9 cellular contexts compared by ENCODE assay signal in genomic region chr4:70183168-70183939, GRCh38. TPM values are rescaled to one million over a fixed set of nuclear protein-coding genes. Genes with fewer than 3 reads are reported as not detected.
DNase-seq lines count a peak whose midpoint lies in the region; ATAC-seq and TF ChIP-seq lines count a peak whose summit lies in the region.
"Had no signal": no experiment of that assay in that cellular context is flagged by ENCODE, and none has a peak within 500 bp of the region (broad histone marks: within the 10 kb centered on the region; RNA-seq: fewer than 3 reads in every experiment).

No MANE protein-coding gene starts in this region.

- no peaks in the 10 kb centered on the region for H3K27me3 ChIP-seq in AG04450 (ENCODE audit: control insufficient read depth, insufficient read depth, low read length)
- H3K27me3 ChIP-seq: SJSA1 had no signal

- POLR2A ChIA-PET in AG04450 (lab: Yijun Ruan, JAX), result no interaction called here

- H3K4me3 ChIP-seq in AG04450 (ENCODE audit: low read depth, low read length), result no peak overlapping the region
- no peak overlapping the region for H3K4me3 ChIP-seq in astrocyte of the cerebellum (ENCODE audit: low read depth, low read length)
- H3K4me3 ChIP-seq: SJSA1 had no signal

- peak; percentile 76 for TF ChIP-seq CTCF in AG04450 (IDR thresholded peaks at IDR 0.05; ENCODE audit: low read depth, low read length)
- TF ChIP-seq CTCF in GM12872 (IDR thresholded peaks at IDR 0.05; ENCODE audit: insufficient read depth, low read depth, low read length), result peak; percentile 76
- TF ChIP-seq CTCF in astrocyte of the cerebellum (IDR thresholded peaks at IDR 0.05; ENCODE audit: low read depth, low read length, missing control alignments), result peak; percentile 82

- DNase-seq in AG04450 (ENCODE audit: low read depth, low spot score) (peak; percentile 1), NCI-H1092 treated with DMSO at 0.1 percent for 48 hours (lab: John Stamatoyannopoulos, UW) (peak; percentile 13), astrocyte of the cerebellum (ENCODE audit: low read depth) (peak; percentile 37), lung microvascular endothelial cell (ENCODE audit: low read depth in 2 of 2) (peak; percentile 64 to 81), C1 segment of cervical spinal cord (lab: John Stamatoyannopoulos, UW) (no peak), GF-D8 (lab: John Stamatoyannopoulos, UW) (no peak)

- in situ Hi-C loops in astrocyte of the cerebellum (cut with HindIII; ENCODE audit: low sequenced_read_pairs), result no loop called here

- no peak overlapping the region for H3K27ac ChIP-seq in AG04450 (ENCODE audit: low read depth, low read length)
- H3K27ac ChIP-seq: SJSA1 had no signal

- peak; percentile 76 for ATAC-seq in HG02798 (IDR thresholded peaks at IDR 0.05; ENCODE audit: poor library complexity, unreplicated experiment)

- CTCF ChIA-PET in AG04450 (lab: Charles Lee), result interaction anchor here (0.6 to 2.7 kb wide), 20 partner anchors 9 to 865 kb away, joined by 3 to 12 read pairs (median 4); partner anchors contain the start of genes FDCSP and ODAM

- H3K9me3 ChIP-seq in AG04450 (ENCODE audit: control insufficient read depth, insufficient read depth, low read length), result no peaks in the 10 kb centered on the region
- H3K9me3 ChIP-seq: SJSA1 had no signal

RNA-seq across cellular contexts. Expression of gene ODAM, which starts 12.2 kb away (rescaled TPM):
- polyA plus RNA-seq in AG04450 (2011; rRNA removed), result not detected in 2 replicates
- not detected in 2 replicates for polyA minus RNA-seq in AG04450 (2011; rRNA and poly(A)+ RNA removed)
- total RNA-seq in lung microvascular endothelial cell, result not detected in 2 replicates
- total RNA-seq: SJSA1 had no signal

RNA-seq across cellular contexts. Expression of gene PRR27, which starts 29.3 kb away (rescaled TPM):
- not detected in 2 replicates for polyA plus RNA-seq in AG04450 (2011; rRNA removed)
- polyA minus RNA-seq in AG04450 (2011; rRNA and poly(A)+ RNA removed), result not detected in 2 replicates
- not detected in 2 replicates for total RNA-seq in lung microvascular endothelial cell
- total RNA-seq: SJSA1 had no signal

RNA-seq across cellular contexts. Expression of gene FDCSP, which starts 42.6 kb away (rescaled TPM):
- not detected in 2 replicates for polyA plus RNA-seq in AG04450 (2011; rRNA removed)
- not detected in 2 replicates for polyA minus RNA-seq in AG04450 (2011; rRNA and poly(A)+ RNA removed)
- not detected in 2 replicates for total RNA-seq in lung microvascular endothelial cell
- total RNA-seq: SJSA1 had no signal

RNA-seq across cellular contexts. Expression of gene CSN3, which starts 59.0 kb away (rescaled TPM):
- polyA plus RNA-seq in AG04450 (2011; rRNA removed), result not detected in 2 replicates
- not detected in 2 replicates for polyA minus RNA-seq in AG04450 (2011; rRNA and poly(A)+ RNA removed)
- not detected in 2 replicates for total RNA-seq in lung microvascular endothelial cell
- total RNA-seq: SJSA1 had no signal

Comparison
In these comparisons a context has a peak if more than half of its experiments do, and no peak if none do; other contexts are left out.
1. DNase-seq: peak in AG04450 (single experiment), NCI-H1092 treated with DMSO at 0.1 percent for 48 hours (single experiment), astrocyte of the cerebellum (single experiment) and lung microvascular endothelial cell (2 of 2); none in C1 segment of cervical spinal cord (0 of 14) and GF-D8 (single experiment).
2. Peak in every context shown above with its lines, with median percentiles within 50 percentile points of each other: CTCF ChIP-seq.